ENCODE assay signal across 9 cellular contexts in genomic region chr3:188749010-188749617, GRCh38.
DNase-seq lines count a peak whose midpoint lies in the region; ATAC-seq and TF ChIP-seq lines count a peak whose summit lies in the region.
"Had no signal": no experiment of that assay in that cellular context is flagged by ENCODE, and none has a peak within 500 bp of the region (broad histone marks: within the 10 kb centered on the region; RNA-seq: fewer than 3 reads in every experiment).

No MANE protein-coding gene starts in this region.

- in situ Hi-C loops in Panc1 (cut with HindIII; ENCODE audit: low pct_unique_long_range_greater_than_20kb, low sequenced_read_pairs), result no loop called here

- intact Hi-C loops in Panc1 (cut with micrococcal nuclease; ENCODE audit: unreplicated experiment) (no loop called here), thyroid gland (cut with DNase I) (no loop called here), posterior vena cava (cut with DNase I) (no loop called here)

- CTCF ChIA-PET in Panc1 (lab: Charles Lee), result interaction anchor here (0.5 to 0.9 kb wide), 3 partner anchors 196 to 795 kb away, joined by 3 to 4 read pairs (median 3); no protein-coding TSS in a partner anchor
- CTCF ChIA-PET in activated naive CD4-positive, alpha-beta T cell treated with anti-CD3 and anti-CD28 coated beads, Interleukin-2, amount 10 ng/mL, durations not matched to agents 7 days and 5 days (lab: Charles Lee), result interaction anchor here (0.7 to 4.8 kb wide), 9 partner anchors 39 to 1010 kb away, joined by 3 to 41 read pairs (median 6); no protein-coding TSS in a partner anchor

- H3K4me1 Mint-ChIP-seq in activated naive CD4-positive, alpha-beta T cell treated with anti-CD3 and anti-CD28 coated beads, Interleukin-2, amount 10 ng/mL, durations not matched to agents 7 days and 5 days, result peaks cover 3% of the 10 kb centered on the region
- peaks cover 21 to 37% of the 10 kb centered on the region in 2 donors for H3K4me1 Mint-ChIP-seq in stimulated activated naive B cell treated with anti-CD40 and anti-IgM and Interleukin-4, amounts not matched to agents 10 μg/mL and 1 μg/mL and 100 μg/mL, for 72 hours

- TF ChIP-seq RAD21 in liver (IDR thresholded peaks at IDR 0.05), result peak; percentile 26 to 65

- WGBS in liver, result 94% methylated on average over 5 of the region's 5 CpGs
- WGBS in thyroid gland, 2 donors, result 66 to 85% methylated on average over 5 of the region's 5 CpGs

- H3K27me3 ChIP-seq in Panc1 (ENCODE audit: control insufficient read depth, insufficient read depth, low read length) (no peaks in the 10 kb centered on the region), liver (ENCODE audit: control insufficient read depth in 4 of 4, insufficient read depth in 4 of 4, low read length in 3 of 4) (no peaks in the 10 kb centered on the region), thyroid gland (no peaks in the 10 kb centered on the region)

- TF ChIP-seq CTCF in Panc1 (IDR thresholded peaks at IDR 0.05) (peak; percentile 78), liver (IDR thresholded peaks at IDR 0.05; ENCODE audit: low read depth, low read length, missing input control) (peak; percentile 32), thyroid gland (IDR thresholded peaks at IDR 0.05) (peak in 5 of 6 experiments; percentile 39 to 68 (median 59))

- H3K36me3 ChIP-seq in Panc1 (ENCODE audit: control insufficient read depth, insufficient read depth, low read length) (no peaks in the 10 kb centered on the region), liver (ENCODE audit: control insufficient read depth in 4 of 4, insufficient read depth in 3 of 4, low read depth in 1 of 4, low read length in 3 of 4) (no peaks in the 10 kb centered on the region), thyroid gland (no peaks in the 10 kb centered on the region)

- H3K36me3 Mint-ChIP-seq in activated naive CD4-positive, alpha-beta T cell treated with anti-CD3 and anti-CD28 coated beads, Interleukin-2, amount 10 ng/mL, durations not matched to agents 7 days and 5 days, result no peaks in the 10 kb centered on the region
- peaks cover 2 to 8% of the 10 kb centered on the region in 2 donors for H3K36me3 Mint-ChIP-seq in stimulated activated naive B cell treated with anti-CD40 and anti-IgM and Interleukin-4, amounts not matched to agents 10 μg/mL and 1 μg/mL and 100 μg/mL, for 72 hours

- BruUV-seq in Panc1 (replicated peaks; lab: Mats Ljungman, UMichigan), result no TSS peak

- no peak overlapping the region for H3K4me3 Mint-ChIP-seq in activated naive CD4-positive, alpha-beta T cell treated with anti-CD3 and anti-CD28 coated beads, Interleukin-2, amount 10 ng/mL, durations not matched to agents 7 days and 5 days
- H3K4me3 Mint-ChIP-seq in stimulated activated naive B cell treated with anti-CD40 and anti-IgM and Interleukin-4, amounts not matched to agents 10 μg/mL and 1 μg/mL and 100 μg/mL, for 72 hours, result no peak overlapping the region

- no peak overlapping the region for H3K27ac Mint-ChIP-seq in activated naive CD4-positive, alpha-beta T cell treated with anti-CD3 and anti-CD28 coated beads, Interleukin-2, amount 10 ng/mL, durations not matched to agents 7 days and 5 days
- no peak overlapping the region for H3K27ac Mint-ChIP-seq in stimulated activated naive B cell treated with anti-CD40 and anti-IgM and Interleukin-4, amounts not matched to agents 10 μg/mL and 1 μg/mL and 100 μg/mL, for 72 hours

- H3K9me3 ChIP-seq in Panc1 (ENCODE audit: control insufficient read depth, insufficient read depth, low read depth, low read length), result no peaks in the 10 kb centered on the region
- no peaks in the 10 kb centered on the region for H3K9me3 ChIP-seq in liver (ENCODE audit: control insufficient read depth in 4 of 4, low read length in 3 of 4)
- H3K9me3 ChIP-seq in thyroid gland, result no peaks in the 10 kb centered on the region
- H3K9me3 ChIP-seq: Caco-2 had no signal

- peak; percentile 51; the same call in 1 of the 2 replicates for ATAC-seq in Panc1
- no peak for ATAC-seq in stimulated activated naive B cell treated with anti-CD40 and anti-IgM and Interleukin-4, amounts not matched to agents 10 μg/mL and 1 μg/mL and 100 μg/mL, for 72 hours (replicated peaks)

- DNase-seq in NCI-H82 (lab: John Stamatoyannopoulos, UW) (peak; percentile 69), NCI-H82 treated with DMSO at 0.1 percent for 48 hours (lab: John Stamatoyannopoulos, UW; ENCODE audit: unreplicated experiment) (no peak), Panc1 (ENCODE audit: low read depth, low spot score) (peak; percentile 25), thyroid gland (peak; percentile 23 to 50), posterior vena cava (ENCODE audit: low spot score) (no peak)
- DNase-seq in activated naive CD4-positive, alpha-beta T cell treated with anti-CD3 and anti-CD28 coated beads, Interleukin-2, amount 10 ng/mL, durations not matched to agents 7 days and 5 days, result peak; percentile 68
- no peak for DNase-seq in stimulated activated naive B cell treated with anti-CD40 and anti-IgM and Interleukin-4, amounts not matched to agents 10 μg/mL and 1 μg/mL and 100 μg/mL, for 72 hours

- POLR2A ChIA-PET in Panc1 (lab: Charles Lee), result interaction anchor here (0.6 kb wide), 2 partner anchors 17 to 1005 kb away, joined by 5 to 9 read pairs; no protein-coding TSS in a partner anchor

- H3K4me3 ChIP-seq in Panc1 (ENCODE audit: low read depth in 2 of 2, low read length in 2 of 2) (no peak overlapping the region), liver (ENCODE audit: low read depth in 1 of 3, low read length in 3 of 3) (peak overlapping the region in 1 of 3 donors; percentile 1), thyroid gland (replicated peaks in 1 of 3) (no peak overlapping the region)

- no peaks in the 10 kb centered on the region for H3K27me3 Mint-ChIP-seq in activated naive CD4-positive, alpha-beta T cell treated with anti-CD3 and anti-CD28 coated beads, Interleukin-2, amount 10 ng/mL, durations not matched to agents 7 days and 5 days
- H3K27me3 Mint-ChIP-seq in stimulated activated naive B cell treated with anti-CD40 and anti-IgM and Interleukin-4, amounts not matched to agents 10 μg/mL and 1 μg/mL and 100 μg/mL, for 72 hours, result no peaks in the 10 kb centered on the region

- H3K9me3 Mint-ChIP-seq in activated naive CD4-positive, alpha-beta T cell treated with anti-CD3 and anti-CD28 coated beads, Interleukin-2, amount 10 ng/mL, durations not matched to agents 7 days and 5 days, result no peaks in the 10 kb centered on the region
- H3K9me3 Mint-ChIP-seq in stimulated activated naive B cell treated with anti-CD40 and anti-IgM and Interleukin-4, amounts not matched to agents 10 μg/mL and 1 μg/mL and 100 μg/mL, for 72 hours, result no peaks in the 10 kb centered on the region

- H3K9ac ChIP-seq in liver (ENCODE audit: low read depth in 1 of 2, low read length in 2 of 2), result no peak overlapping the region

- H3K4me1 ChIP-seq in Panc1 (ENCODE audit: control insufficient read depth, insufficient read depth, low read length) (no peaks in the 10 kb centered on the region), liver (ENCODE audit: control insufficient read depth in 4 of 4, insufficient read depth in 4 of 4, low read length in 3 of 4) (peaks cover 7 to 46% (median 32%) of the 10 kb centered on the region in 4 donors), thyroid gland (no peaks in the 10 kb centered on the region)

- no peak for TF ChIP-seq POLR2A in thyroid gland (IDR thresholded peaks at IDR 0.05)

- H3K27ac ChIP-seq in Panc1 (ENCODE audit: low read length) (no peak overlapping the region), liver (ENCODE audit: low read depth in 1 of 2, low read length in 2 of 2) (no peak overlapping the region), thyroid gland (no peak overlapping the region)

TF ChIP-seq in liver, 16 proteins besides CTCF, POLR2A, EP300 and RAD21:
- TF ChIP-seq FOXA1 (IDR thresholded peaks at IDR 0.05) (no peak), ZBTB33 (IDR thresholded peaks at IDR 0.05) (no peak), FOXA2 (IDR thresholded peaks at IDR 0.05) (no peak), REST (IDR thresholded peaks at IDR 0.05) (no peak), RXRA (IDR thresholded peaks at IDR 0.05) (no peak), GABPA (IDR thresholded peaks at IDR 0.05 in 1 of 2, conservative IDR thresholded peaks at IDR 0.05 in 1 of 2) (no peak)

Comparison
In these comparisons a context has a peak if more than half of its experiments do, and no peak if none do; other contexts are left out.
1. DNase-seq: peak in NCI-H82 (single experiment), Panc1 (single experiment), activated naive CD4-positive, alpha-beta T cell treated with anti-CD3 and anti-CD28 coated beads, Interleukin-2, amount 10 ng/mL, durations not matched to agents 7 days and 5 days (single experiment) and thyroid gland (2 of 2); none in NCI-H82 treated with DMSO at 0.1 percent for 48 hours (single experiment), posterior vena cava (single experiment) and stimulated activated naive B cell treated with anti-CD40 and anti-IgM and Interleukin-4, amounts not matched to agents 10 μg/mL and 1 μg/mL and 100 μg/mL, for 72 hours (single experiment).
2. Peak in every context shown above with its lines, with median percentiles within 50 percentile points of each other: CTCF ChIP-seq.